In the genomic region with DNA sequence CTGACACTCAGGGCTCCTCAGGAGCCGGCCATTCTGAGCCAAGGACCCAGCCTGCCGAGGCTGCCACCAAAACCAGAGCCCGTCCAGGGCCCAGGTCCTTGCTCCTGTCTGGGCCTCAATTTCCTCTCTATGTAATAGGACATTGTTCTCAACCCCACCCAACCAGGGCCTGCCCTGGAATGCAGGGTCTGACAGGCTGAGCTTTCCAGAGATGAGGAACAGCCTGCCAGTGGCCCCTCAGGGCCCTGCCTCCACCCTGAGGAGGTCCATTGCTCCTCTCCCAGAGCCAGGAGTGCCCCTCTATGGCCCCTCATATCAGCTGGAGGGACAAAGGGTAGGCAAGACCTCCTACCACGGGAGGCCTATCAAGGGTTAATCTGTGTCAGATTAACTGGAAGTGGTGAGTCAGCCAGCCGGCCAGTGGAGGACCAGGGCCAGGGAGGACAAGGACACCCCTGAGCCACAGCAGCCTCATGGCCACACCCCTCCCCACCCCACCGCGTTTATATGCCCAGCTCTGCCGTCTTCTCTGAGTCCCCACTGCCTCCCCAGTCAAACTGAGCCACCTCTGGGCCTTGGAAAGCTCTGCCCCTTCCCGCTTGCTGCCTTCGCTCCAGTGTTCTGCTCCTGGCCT, we compare ENCODE assay signal across 15 cellular contexts. TPM values are rescaled to one million over a fixed set of nuclear protein-coding genes. Genes with fewer than 3 reads are reported as not detected.
DNase-seq lines count a peak whose midpoint lies in the region; ATAC-seq and TF ChIP-seq lines count a peak whose summit lies in the region.
"Had no signal": no experiment of that assay in that cellular context is flagged by ENCODE, and none has a peak within 500 bp of the region (broad histone marks: within the 10 kb centered on the region; RNA-seq: fewer than 3 reads in every experiment).

No MANE protein-coding gene starts in this region.

- H3K4me1 ChIP-seq in right atrium auricular region (peaks cover 0 to 52% of the 10 kb centered on the region in 2 donors), lower lobe of right lung (peaks cover 25% of the 10 kb centered on the region)
- H3K4me1 ChIP-seq in CD8-positive, alpha-beta memory T cell (ENCODE audit: insufficient read depth, low read length), result no peaks in the 10 kb centered on the region

- no peak overlapping the region for H3K4me3 Mint-ChIP-seq in CD8-positive, alpha-beta memory T cell
- H3K4me3 Mint-ChIP-seq: activated naive CD8-positive, alpha-beta T cell had no signal

- H3K27ac Mint-ChIP-seq in CD8-positive, alpha-beta memory T cell, result no peak overlapping the region
- H3K27ac Mint-ChIP-seq: activated naive CD8-positive, alpha-beta T cell had no signal

- H3K27me3 ChIP-seq in right atrium auricular region (no peaks in the 10 kb centered on the region), lower lobe of right lung (ENCODE audit: low read depth) (peaks cover 20% of the 10 kb centered on the region)
- H3K27me3 ChIP-seq in CD8-positive, alpha-beta memory T cell (ENCODE audit: insufficient read depth, low read length, poor library complexity, severe bottlenecking), result peaks cover 4% of the 10 kb centered on the region
- H3K27me3 ChIP-seq: right lobe of liver had no signal

- ATAC-seq in left cardiac atrium, result peak in 1 of 2 donors; percentile 45
- peak; percentile 7 to 30 for ATAC-seq in lower lobe of right lung
- ATAC-seq in GM21526 (IDR thresholded peaks at IDR 0.05; ENCODE audit: low FRiP score, unreplicated experiment), result no peak
- ATAC-seq in GM19397 (IDR thresholded peaks at IDR 0.05; ENCODE audit: unreplicated experiment), result no peak

- DNase-seq in left cardiac atrium (peak; percentile 66), right atrium auricular region (ENCODE audit: low spot score) (no peak), astrocyte of the hippocampus (ENCODE audit: low read depth, low spot score) (peak; percentile 59), lower lobe of right lung (no peak), NCI-H748 (lab: John Stamatoyannopoulos, UW; ENCODE audit: unreplicated experiment) (no peak)
- DNase-seq in CD8-positive, alpha-beta memory T cell, result no peak
- DNase-seq: activated CD8-positive, alpha-beta memory T cell treated with anti-CD3 and anti-CD28 coated beads for 24 hours; effector CD8-positive, alpha-beta T cell; NCI-H1417 treated with DMSO at 0.1 percent for 48 hours; T-helper 1 cell had no signal

- CTCF ChIA-PET in CD8-positive, alpha-beta memory T cell (lab: Charles Lee), result no interaction called here

- POLR2A ChIA-PET in CD8-positive, alpha-beta memory T cell (lab: Charles Lee), result no interaction called here

- intact Hi-C loops in left cardiac atrium (cut with DNase I) (loop anchor here in 1 of 2 donors (10.0 kb wide), 1 partner anchor 108 kb away; the partner anchor contains the start of gene ISLR2), lower lobe of right lung (cut with DNase I) (no loop called here)

- TF ChIP-seq CTCF in right atrium auricular region (IDR thresholded peaks at IDR 0.05) (no peak), lower lobe of right lung (IDR thresholded peaks at IDR 0.05) (no peak)

- peaks cover 24 to 54% of the 10 kb centered on the region in 2 donors for H3K27me3 Mint-ChIP-seq in CD8-positive, alpha-beta memory T cell

- H3K4me3 ChIP-seq in right atrium auricular region, result no peak overlapping the region
- H3K4me3 ChIP-seq in lower lobe of right lung, result no peak overlapping the region
- no peak overlapping the region for H3K4me3 ChIP-seq in CD8-positive, alpha-beta memory T cell (ENCODE audit: low read length)
- H3K4me3 ChIP-seq: heart left ventricle, right lobe of liver had no signal

- no peaks in the 10 kb centered on the region for H3K9me3 ChIP-seq in right atrium auricular region
- no peaks in the 10 kb centered on the region for H3K9me3 ChIP-seq in lower lobe of right lung
- no peaks in the 10 kb centered on the region for H3K9me3 ChIP-seq in CD8-positive, alpha-beta memory T cell (ENCODE audit: low read length)
- H3K9me3 ChIP-seq: heart left ventricle, right lobe of liver had no signal

- peaks cover 6 to 13% (median 8%) of the 10 kb centered on the region in 3 donors for H3K4me1 Mint-ChIP-seq in CD8-positive, alpha-beta memory T cell

- no peak overlapping the region for H3K27ac ChIP-seq in right atrium auricular region
- no peak overlapping the region for H3K27ac ChIP-seq in lower lobe of right lung
- no peak overlapping the region for H3K27ac ChIP-seq in CD8-positive, alpha-beta memory T cell (ENCODE audit: low read depth, low read length)
- H3K27ac ChIP-seq: right lobe of liver had no signal

- H3K9me3 Mint-ChIP-seq in CD8-positive, alpha-beta memory T cell, result peaks cover 0 to 2% (median 0%) of the 10 kb centered on the region in 5 donors

- H3K36me3 Mint-ChIP-seq in CD8-positive, alpha-beta memory T cell, result no peaks in the 10 kb centered on the region
- H3K36me3 Mint-ChIP-seq: activated naive CD8-positive, alpha-beta T cell had no signal

- H3K36me3 ChIP-seq in right atrium auricular region, result no peaks in the 10 kb centered on the region
- H3K36me3 ChIP-seq in lower lobe of right lung, result no peaks in the 10 kb centered on the region
- H3K36me3 ChIP-seq in CD8-positive, alpha-beta memory T cell (ENCODE audit: insufficient read depth, low read length), result no peaks in the 10 kb centered on the region
- H3K36me3 ChIP-seq: heart left ventricle, right lobe of liver had no signal

RNA-seq across cellular contexts. Expression of gene CCDC33, which starts 6.3 kb away (rescaled TPM):
- total RNA-seq in left cardiac atrium (not detected), right atrium auricular region (not detected), lower lobe of right lung (5.9 TPM)
- total RNA-seq in CD8-positive, alpha-beta memory T cell, result not detected
- polyA plus RNA-seq in CD8-positive, alpha-beta memory T cell, result not detected
- total RNA-seq: heart left ventricle, right lobe of liver had no signal

RNA-seq across cellular contexts. Expression of gene STRA6, which starts 39.8 kb away (rescaled TPM):
- total RNA-seq in left cardiac atrium, result not detected
- total RNA-seq in right atrium auricular region, result under 1 TPM; 0.22 to 0.55 TPM
- not detected for total RNA-seq in lower lobe of right lung
- not detected for total RNA-seq in CD8-positive, alpha-beta memory T cell
- polyA plus RNA-seq in CD8-positive, alpha-beta memory T cell, result not detected

Comparison
In these comparisons a context has a peak if more than half of its experiments do, and no peak if none do; other contexts are left out.
1. DNase-seq: peak in left cardiac atrium (single experiment) and astrocyte of the hippocampus (single experiment); none in right atrium auricular region (single experiment), lower lobe of right lung (single experiment), NCI-H748 (single experiment) and CD8-positive, alpha-beta memory T cell (0 of 5).
2. ATAC-seq: peak in lower lobe of right lung (2 of 2); none in GM21526 (single experiment) and GM19397 (single experiment).